11 cellular contexts compared by ENCODE assay signal in genomic region chr14:49982082-49982481, GRCh38.
DNase-seq lines count a peak whose midpoint lies in the region; ATAC-seq and TF ChIP-seq lines count a peak whose summit lies in the region.
"Had no signal": no experiment of that assay in that cellular context is flagged by ENCODE, and none has a peak within 500 bp of the region (broad histone marks: within the 10 kb centered on the region; RNA-seq: fewer than 3 reads in every experiment).

No MANE protein-coding gene starts in this region.

- H3K36me3 Mint-ChIP-seq in stimulated activated naive CD8-positive, alpha-beta T cell treated with anti-CD3 and anti-CD28 coated beads, Interleukin-15, Interleukin-2, amounts not matched to agents 100 ng/mL and 50 ng/mL, for 24 hours (ENCODE audit: low read depth), result peaks cover 6% of the 10 kb centered on the region
- peaks cover 4 to 29% (median 8%) of the 10 kb centered on the region in 5 donors for H3K36me3 Mint-ChIP-seq in naive thymus-derived CD4-positive, alpha-beta T cell

- no peak overlapping the region for H3K9ac ChIP-seq in mammary epithelial cell (ENCODE audit: insufficient read depth, low read length)

- in situ Hi-C loops in mammary epithelial cell (cut with MboI; ENCODE audit: low sequenced_read_pairs in 2 of 2), result no loop called here

- peaks cover 84% of the 10 kb centered on the region for H3K4me1 Mint-ChIP-seq in stimulated activated naive CD8-positive, alpha-beta T cell treated with anti-CD3 and anti-CD28 coated beads, Interleukin-15, Interleukin-2, amounts not matched to agents 100 ng/mL and 50 ng/mL, for 24 hours (ENCODE audit: low read depth)
- peaks cover 47 to 80% (median 70%) of the 10 kb centered on the region in 7 donors for H3K4me1 Mint-ChIP-seq in naive thymus-derived CD4-positive, alpha-beta T cell

- dilution Hi-C loops in mammary epithelial cell (cut with HindIII; ENCODE audit: low sequenced_read_pairs), result no loop called here

- no peak for ATAC-seq in stimulated activated naive CD8-positive, alpha-beta T cell treated with anti-CD3 and anti-CD28 coated beads, Interleukin-15, Interleukin-2, amounts not matched to agents 100 U/mL and 50 U/mL, for 24 hours
- peak; percentile 18 for ATAC-seq in naive thymus-derived CD4-positive, alpha-beta T cell
- no peak for ATAC-seq in HG02642 (IDR thresholded peaks at IDR 0.05; ENCODE audit: poor library complexity, unreplicated experiment)

- H3K27me3 ChIP-seq in naive thymus-derived CD4-positive, alpha-beta T cell (ENCODE audit: control insufficient read depth in 2 of 2, insufficient read depth in 2 of 2, low read length in 2 of 2), result no peaks in the 10 kb centered on the region
- H3K27me3 ChIP-seq in mammary epithelial cell (ENCODE audit: insufficient read depth, low read length), result no peaks in the 10 kb centered on the region
- H3K27me3 ChIP-seq: uterus had no signal

- peak overlapping the region; percentile 66 for H3K4me3 ChIP-seq in coronary artery
- H3K4me3 ChIP-seq in naive thymus-derived CD4-positive, alpha-beta T cell (ENCODE audit: low read length), result no peak overlapping the region
- no peak overlapping the region for H3K4me3 ChIP-seq in mammary epithelial cell (replicated peaks in 1 of 3; ENCODE audit: insufficient read depth in 1 of 3, low read depth in 2 of 3, low read length in 3 of 3)
- H3K4me3 ChIP-seq: uterus had no signal

- CTCF ChIA-PET in naive thymus-derived CD4-positive, alpha-beta T cell (lab: Charles Lee), result interaction anchor here (0.7 kb wide), 1 partner anchor 10 kb away, joined by 3 read pairs; no protein-coding TSS in a partner anchor
- CTCF ChIA-PET in mammary epithelial cell (lab: Charles Lee; ENCODE audit: low non-redundant PET), result no interaction called here

- no peaks in the 10 kb centered on the region for H3K9me3 ChIP-seq in naive thymus-derived CD4-positive, alpha-beta T cell (ENCODE audit: control insufficient read depth in 2 of 3, low read length in 3 of 3)
- H3K9me3 ChIP-seq in mammary epithelial cell (replicated peaks; ENCODE audit: insufficient read depth, low read length), result no peaks in the 10 kb centered on the region
- H3K9me3 ChIP-seq: uterus had no signal

- BruUV-seq in mammary epithelial cell (replicated peaks; lab: Mats Ljungman, UMichigan), result no TSS peak

- peak overlapping the region; percentile 32 for H3K27ac Mint-ChIP-seq in stimulated activated naive CD8-positive, alpha-beta T cell treated with anti-CD3 and anti-CD28 coated beads, Interleukin-15, Interleukin-2, amounts not matched to agents 100 ng/mL and 50 ng/mL, for 24 hours
- peak overlapping the region; percentile 1 to 99 (median 76) for H3K27ac Mint-ChIP-seq in naive thymus-derived CD4-positive, alpha-beta T cell

- H3K27ac ChIP-seq in coronary artery, result peak overlapping the region; percentile 71 to 85
- no peak overlapping the region for H3K27ac ChIP-seq in naive thymus-derived CD4-positive, alpha-beta T cell (ENCODE audit: low read depth, low read length)
- H3K27ac ChIP-seq in mammary epithelial cell (ENCODE audit: insufficient read depth, low read depth, low read length), result no peak overlapping the region

- peaks cover 24 to 44% of the 10 kb centered on the region in 2 donors for H3K4me1 ChIP-seq in naive thymus-derived CD4-positive, alpha-beta T cell (ENCODE audit: control insufficient read depth in 2 of 2, insufficient read depth in 2 of 2, low read length in 2 of 2)
- H3K4me1 ChIP-seq in mammary epithelial cell (ENCODE audit: insufficient read depth, low read length), result no peaks in the 10 kb centered on the region
- H3K4me1 ChIP-seq: uterus had no signal

- H3K79me2 ChIP-seq in mammary epithelial cell (ENCODE audit: insufficient read depth, low read length), result no peaks in the 10 kb centered on the region

- H3K27me3 Mint-ChIP-seq in stimulated activated naive CD8-positive, alpha-beta T cell treated with anti-CD3 and anti-CD28 coated beads, Interleukin-15, Interleukin-2, amounts not matched to agents 100 ng/mL and 50 ng/mL, for 24 hours, result no peaks in the 10 kb centered on the region
- no peaks in the 10 kb centered on the region for H3K27me3 Mint-ChIP-seq in naive thymus-derived CD4-positive, alpha-beta T cell

- no peaks in the 10 kb centered on the region for H3K9me3 Mint-ChIP-seq in stimulated activated naive CD8-positive, alpha-beta T cell treated with anti-CD3 and anti-CD28 coated beads, Interleukin-15, Interleukin-2, amounts not matched to agents 100 ng/mL and 50 ng/mL, for 24 hours
- H3K9me3 Mint-ChIP-seq in naive thymus-derived CD4-positive, alpha-beta T cell, result peaks cover 0 to 3% (median 0%) of the 10 kb centered on the region in 11 donors

- H2AFZ ChIP-seq in mammary epithelial cell (ENCODE audit: low read depth, low read length), result no peak overlapping the region

- H3K36me3 ChIP-seq in naive thymus-derived CD4-positive, alpha-beta T cell (ENCODE audit: control insufficient read depth in 2 of 3, insufficient read depth in 3 of 3, low read length in 3 of 3), result no peaks in the 10 kb centered on the region
- no peaks in the 10 kb centered on the region for H3K36me3 ChIP-seq in mammary epithelial cell (ENCODE audit: insufficient read depth, low read length)
- H3K36me3 ChIP-seq: uterus had no signal

- H3K4me2 ChIP-seq in mammary epithelial cell (ENCODE audit: insufficient read depth, low read depth, low read length), result no peak overlapping the region

- intact Hi-C loops in naive thymus-derived CD4-positive, alpha-beta T cell (cut with micrococcal nuclease), result no loop called here
- intact Hi-C loops in mammary epithelial cell (cut with micrococcal nuclease), result no loop called here

- no peaks in the 10 kb centered on the region for H4K20me1 ChIP-seq in mammary epithelial cell (ENCODE audit: insufficient read depth, low read length)

- POLR2A ChIA-PET in naive thymus-derived CD4-positive, alpha-beta T cell (lab: Charles Lee), result interaction anchor here (0.7 to 0.9 kb wide), 3 partner anchors 11 to 109 kb away, joined by 3 read pairs; no protein-coding TSS in a partner anchor

- 93% methylated on average over 7 of the region's 7 CpGs for WGBS in mammary epithelial cell (ENCODE audit: low coverage, missing lambda C conversion rate)

- no peak for DNase-seq in stimulated activated naive CD8-positive, alpha-beta T cell treated with anti-CD3 and anti-CD28 coated beads, Interleukin-15, Interleukin-2, amounts not matched to agents 100 U/mL and 50 U/mL, for 24 hours
- DNase-seq in coronary artery (ENCODE audit: low spot score) (no peak), NCI-H187 (lab: John Stamatoyannopoulos, UW) (no peak), NOMO-1 treated with DMSO at 0.1 percent for 48 hours (lab: John Stamatoyannopoulos, UW; ENCODE audit: unreplicated experiment) (no peak), mammary epithelial cell (no peak)
- DNase-seq in naive thymus-derived CD4-positive, alpha-beta T cell, result no peak
- DNase-seq: NCI-H2029 treated with DMSO at 0.1 percent for 48 hours, nucleus accumbens, uterus had no signal

- TF ChIP-seq CTCF in coronary artery (IDR thresholded peaks at IDR 0.05) (no peak), mammary epithelial cell (conservative IDR thresholded peaks at IDR 0.05 in 1 of 2, IDR thresholded peaks at IDR 0.05 in 1 of 2; ENCODE audit: extremely low read depth in 1 of 2, insufficient read depth in 1 of 2, low read depth in 1 of 2, low read length in 2 of 2) (no peak)

- H3K4me3 Mint-ChIP-seq in stimulated activated naive CD8-positive, alpha-beta T cell treated with anti-CD3 and anti-CD28 coated beads, Interleukin-15, Interleukin-2, amounts not matched to agents 100 ng/mL and 50 ng/mL, for 24 hours, result no peak overlapping the region
- peak overlapping the region in 6 of 10 donors; percentile 2 to 58 (median 35) for H3K4me3 Mint-ChIP-seq in naive thymus-derived CD4-positive, alpha-beta T cell

Comparison
In these comparisons a context has a peak if more than half of its experiments do, and no peak if none do; other contexts are left out.
1. H3K27ac ChIP-seq: peak in coronary artery (2 of 2); none in naive thymus-derived CD4-positive, alpha-beta T cell (single experiment) and mammary epithelial cell (single experiment).